Comparison of ENCODE assay signal across 25 cellular contexts in genomic region chr3:85433334-85433733, GRCh38.
"Had no signal": no experiment of that assay in that cellular context is flagged by ENCODE, and none has a peak within 500 bp of the region (broad histone marks: within the 10 kb centered on the region; RNA-seq: fewer than 3 reads in every experiment).

No MANE protein-coding gene starts in this region.

- H3K27ac ChIP-seq: ascending aorta, SJSA1 had no signal

- H3K4me1 ChIP-seq: ascending aorta, SJSA1 had no signal

- DNase-seq: activated CD4-positive, alpha-beta T cell treated with anti-CD3 and anti-CD28 coated beads for 1 hour; activated CD4-positive, alpha-beta T cell treated with anti-CD3 and anti-CD28 coated beads, Interleukin-2, amount 10 ng/mL, durations not matched to agents 24 days and 14 days; activated CD4-positive, alpha-beta T cell treated with anti-CD3 and anti-CD28 coated beads, Interleukin-2, amount 50 U/mL, for 48 hours; activated CD8-positive, alpha-beta memory T cell treated with anti-CD3 and anti-CD28 coated beads for 24 hours; activated effector memory CD4-positive, alpha-beta T cell treated with anti-CD3 and anti-CD28 coated beads, Interleukin-2, amount 50 U/mL, for 16 hours; activated naive CD4-positive, alpha-beta T cell treated with Interleukin-2 at 50 U/mL for 16 hours; activated naive CD8-positive, alpha-beta T cell treated with anti-CD3 and anti-CD28 coated beads, Interleukin-2, amount 50 U/mL, for 24 hours; activated T-cell treated with anti-CD3 and anti-CD28 coated beads, Interleukin-2, amount 50 U/mL, for 4 hours; amniotic stem cell; MG63; MV-4-11; NCI-H1092 treated with DMSO at 0.1 percent for 48 hours; NCI-H1417 treated with DMSO at 0.1 percent for 48 hours; NCI-H1694; NCI-H2029; NCI-H345; NCI-H510A; PC-3; SHP77 had no signal

- H3K27me3 ChIP-seq: ascending aorta, MG63, SJSA1 had no signal

- H3K4me3 Mint-ChIP-seq: activated CD4-positive, alpha-beta T cell treated with anti-CD3 and anti-CD28 coated beads, Interleukin-2, amount 10 ng/mL, durations not matched to agents 24 days and 14 days; activated naive CD8-positive, alpha-beta T cell treated with anti-CD3 and anti-CD28 coated beads, Interleukin-2, amount 50 U/mL, for 24 hours; activated T-cell treated with anti-CD3 and anti-CD28 coated beads, Interleukin-2, amount 50 U/mL, for 4 hours; T-helper 1 cell treated with Interleukin-12 subunit alpha and Interleukin-12 subunit beta and Interleukin-4 antibody, amounts not matched to agents 30 μg/mL and 1 μg/mL, for 36 hours; WTC11 had no signal

- ATAC-seq: activated naive CD4-positive, alpha-beta T cell treated with anti-CD3 and anti-CD28 coated beads, Interleukin-2, amount 50 U/mL, for 72 hours; activated naive CD8-positive, alpha-beta T cell treated with anti-CD3 and anti-CD28 coated beads, Interleukin-2, amount 50 U/mL, for 24 hours; activated T-cell treated with anti-CD3 and anti-CD28 coated beads, Interleukin-2, amount 50 U/mL, for 4 hours; PC-3; SK-N-SH treated with all-trans-retinoic acid at 6 μM for 48 hours; WTC11 had no signal

- H3K36me3 ChIP-seq: ascending aorta, MG63, SJSA1 had no signal

- H3K27ac Mint-ChIP-seq: activated CD4-positive, alpha-beta T cell treated with anti-CD3 and anti-CD28 coated beads, Interleukin-2, amount 10 ng/mL, durations not matched to agents 24 days and 14 days; activated naive CD4-positive, alpha-beta T cell treated with anti-CD3 and anti-CD28 coated beads, Interleukin-2, amount 50 U/mL, for 72 hours; activated naive CD8-positive, alpha-beta T cell treated with anti-CD3 and anti-CD28 coated beads, Interleukin-2, amount 50 U/mL, for 24 hours; T-helper 1 cell treated with Interleukin-12 subunit alpha and Interleukin-12 subunit beta and Interleukin-4 antibody, amounts not matched to agents 30 μg/mL and 1 μg/mL, for 36 hours; WTC11 had no signal

- H3K4me1 Mint-ChIP-seq: activated CD4-positive, alpha-beta T cell treated with anti-CD3 and anti-CD28 coated beads, Interleukin-2, amount 10 ng/mL, durations not matched to agents 24 days and 14 days; activated naive CD8-positive, alpha-beta T cell treated with anti-CD3 and anti-CD28 coated beads, Interleukin-2, amount 50 U/mL, for 24 hours had no signal

- H3K36me3 Mint-ChIP-seq: activated naive CD4-positive, alpha-beta T cell treated with anti-CD3 and anti-CD28 coated beads, Interleukin-2, amount 50 U/mL, for 72 hours; WTC11 had no signal

- H3K9me3 ChIP-seq: ascending aorta, MG63 had no signal

- H3K27me3 Mint-ChIP-seq: activated CD4-positive, alpha-beta T cell treated with anti-CD3 and anti-CD28 coated beads, Interleukin-2, amount 10 ng/mL, durations not matched to agents 24 days and 14 days; activated naive CD8-positive, alpha-beta T cell treated with anti-CD3 and anti-CD28 coated beads, Interleukin-2, amount 50 U/mL, for 24 hours had no signal

- H3K4me3 ChIP-seq: ascending aorta, MG63, SJSA1 had no signal
